17 cellular contexts compared by ENCODE assay signal in genomic region chr3:36212291-36212690, GRCh38.
DNase-seq lines count a peak whose midpoint lies in the region; ATAC-seq lines count a peak whose summit lies in the region.
"Had no signal": no experiment of that assay in that cellular context is flagged by ENCODE, and none has a peak within 500 bp of the region (broad histone marks: within the 10 kb centered on the region; RNA-seq: fewer than 3 reads in every experiment).

No MANE protein-coding gene starts in this region.

- H3F3A ChIP-seq in GM23248 (ENCODE audit: insufficient read depth): no peaks in the 10 kb centered on the region

- intact Hi-C loops in right cardiac atrium (cut with DNase I): no loop called here

- H3K9me2 ChIP-seq in GM23248 (ENCODE audit: insufficient read depth): no peaks in the 10 kb centered on the region

- in situ Hi-C loops in GM23248 (cut with MboI): no loop called here

- H3K9ac ChIP-seq in GM23248: no peak overlapping the region

- H3K4me1 ChIP-seq in ACC112 (ENCODE audit: control insufficient read depth, insufficient read depth, low read length, unreplicated experiment) (peaks cover 23% of the 10 kb centered on the region), GM23248 (ENCODE audit: insufficient read depth) (peaks cover 14% of the 10 kb centered on the region), right cardiac atrium (ENCODE audit: control insufficient read depth, insufficient read depth, low read length) (no peaks in the 10 kb centered on the region)
- H3K4me1 ChIP-seq: colonic mucosa had no signal

- H3K4me2 ChIP-seq in GM23248 (ENCODE audit: unreplicated experiment): no peak overlapping the region

- no peaks in the 10 kb centered on the region for H3K27me3 ChIP-seq in ACC112 (ENCODE audit: insufficient read depth, low read length)
- no peaks in the 10 kb centered on the region for H3K27me3 ChIP-seq in GM23248 (replicated peaks; ENCODE audit: insufficient read depth)
- no peaks in the 10 kb centered on the region for H3K27me3 ChIP-seq in right cardiac atrium (ENCODE audit: control insufficient read depth, insufficient read depth)
- H3K27me3 ChIP-seq: colonic mucosa had no signal

- peak overlapping the region; percentile 45 for H3K27ac ChIP-seq in ACC112 (ENCODE audit: low read depth, low read length)
- no peak overlapping the region for H3K27ac ChIP-seq in GM23248
- H3K27ac ChIP-seq in right cardiac atrium (ENCODE audit: low read length): no peak overlapping the region
- H3K27ac ChIP-seq: colonic mucosa, RWPE1 had no signal

- DNase-seq in GM23248: peak; percentile 74
- peak; percentile 41 for DNase-seq in T1000 (lab: John Stamatoyannopoulos, UW)
- DNase-seq in hepatic stellate cell (ENCODE audit: low spot score): peak; percentile 1
- DNase-seq in right cardiac atrium: no peak
- DNase-seq: activated CD4-positive, CD25-positive, alpha-beta regulatory T cell; AML-193; colonic mucosa; GDM1; hippocampal formation; left colon; NCI-H2081 treated with DMSO at 0.1 percent for 48 hours; stimulated activated naive CD4-positive, alpha-beta T cell had no signal

- H3K4me3 ChIP-seq in ACC112 (ENCODE audit: low read depth, low read length) (no peak overlapping the region; the same call in 1 of the 2 replicates), GM23248 (no peak overlapping the region), right cardiac atrium (ENCODE audit: low read length) (no peak overlapping the region)
- H3K4me3 ChIP-seq: colonic mucosa had no signal

- ATAC-seq in HG02981 (IDR thresholded peaks at IDR 0.05; ENCODE audit: unreplicated experiment) (no peak), GM18520 (IDR thresholded peaks at IDR 0.05; ENCODE audit: unreplicated experiment) (no peak), HG03354 (IDR thresholded peaks at IDR 0.05; ENCODE audit: poor library complexity, severe bottlenecking, unreplicated experiment) (no peak), right cardiac atrium (no peak)
- ATAC-seq: left colon had no signal

- no peaks in the 10 kb centered on the region for H3K79me2 ChIP-seq in ACC112 (ENCODE audit: control insufficient read depth, insufficient read depth, low read length, unreplicated experiment)
- H3K79me2 ChIP-seq in GM23248 (ENCODE audit: insufficient read depth): no peaks in the 10 kb centered on the region

- 0 to 4% methylated on average over 2 of the region's 2 CpGs for WGBS in GM23248 (ENCODE audit: low coverage in 1 of 2, low lambda C conversion rate in 2 of 2, missing lambda C conversion rate in 2 of 2), 2 experiments
- WGBS in right cardiac atrium: 74% methylated on average over 2 of the region's 2 CpGs

- H2AFZ ChIP-seq in ACC112 (ENCODE audit: low read length, unreplicated experiment) (no peak overlapping the region), GM23248 (no peak overlapping the region)

- H3K9me3 ChIP-seq in GM23248 (ENCODE audit: low read depth): no peaks in the 10 kb centered on the region
- H3K9me3 ChIP-seq in right cardiac atrium (ENCODE audit: control insufficient read depth, low read length): no peaks in the 10 kb centered on the region
- H3K9me3 ChIP-seq: colonic mucosa had no signal

- H4K20me1 ChIP-seq in GM23248 (ENCODE audit: insufficient read depth): no peaks in the 10 kb centered on the region

- H3K36me3 ChIP-seq in ACC112 (ENCODE audit: insufficient read depth, low read length) (no peaks in the 10 kb centered on the region), GM23248 (ENCODE audit: low read depth) (no peaks in the 10 kb centered on the region)
- H3K36me3 ChIP-seq: colonic mucosa had no signal

Comparison
In these comparisons a context has a peak if more than half of its experiments do, and no peak if none do; other contexts are left out.
1. DNase-seq: peak in GM23248 (single experiment), T1000 (single experiment) and hepatic stellate cell (single experiment); none in right cardiac atrium (0 of 3).